ENCODE assay signal across 31 cellular contexts in genomic region chr12:15230751-15231150, GRCh38. TPM values are rescaled to one million over a fixed set of nuclear protein-coding genes. Genes with fewer than 3 reads are reported as not detected.
"Had no signal": no experiment of that assay in that cellular context is flagged by ENCODE, and none has a peak within 500 bp of the region (broad histone marks: within the 10 kb centered on the region; RNA-seq: fewer than 3 reads in every experiment).

No MANE protein-coding gene starts in this region.

- H3K4me1 Mint-ChIP-seq: activated CD4-positive, alpha-beta T cell treated with anti-CD3 and anti-CD28 coated beads for 36 hours; activated naive CD4-positive, alpha-beta T cell treated with anti-CD3 and anti-CD28 coated beads, Interleukin-2, amount 50 U/mL, for 24 hours; activated naive CD8-positive, alpha-beta T cell treated with anti-CD3 and anti-CD28 coated beads, Interleukin-2, amount 50 U/mL, for 24 hours; endodermal cell; memory B cell; naive thymus-derived CD4-positive, alpha-beta T cell; stimulated activated effector memory CD8-positive, alpha-beta T cell treated with anti-CD3 and anti-CD28 coated beads, Interleukin-12 subunit alpha, Interleukin-12 subunit beta, amount 100 ng/mL, for 72 hours; stimulated activated naive CD8-positive, alpha-beta T cell treated with anti-CD3 and anti-CD28 coated beads, Interleukin-15, amount 100 ng/mL, for 72 hours; T-cell had no signal

- H3K27me3 ChIP-seq: uterus had no signal

- DNase-seq: activated CD4-positive, alpha-beta T cell treated with anti-CD3 and anti-CD28 coated beads for 36 hours; activated CD4-positive, CD25-positive, alpha-beta regulatory T cell; activated CD8-positive, alpha-beta memory T cell treated with anti-CD3 and anti-CD28 coated beads, Interleukin-2, amount 10 ng/mL, durations not matched to agents 7 days and 5 days; activated CD8-positive, alpha-beta T cell treated with anti-CD3 and anti-CD28 coated beads, Interleukin-2, amount 10 ng/mL, durations not matched to agents 7 days and 5 days; activated naive CD8-positive, alpha-beta T cell treated with anti-CD3 and anti-CD28 coated beads, Interleukin-2, amount 50 U/mL, for 24 hours; activated T-cell treated with anti-CD3 and anti-CD28 coated beads, Interleukin-2, amount 50 U/mL, for 48 hours; aorta; endodermal cell; hippocampal formation; kidney; left colon; midbrain; naive thymus-derived CD4-positive, alpha-beta T cell; right lobe of liver; small intestine; stimulated activated CD4-positive, alpha-beta T cell treated with anti-CD3 and anti-CD28 coated beads, Interleukin-4, amount 100 ng/mL, for 24 hours; stimulated activated naive CD8-positive, alpha-beta T cell treated with anti-CD3 and anti-CD28 coated beads, Interleukin-15, amount 100 ng/mL, for 72 hours; substantia nigra; T-cell; uterus had no signal

- H3K9me3 Mint-ChIP-seq: activated naive CD4-positive, alpha-beta T cell treated with anti-CD3 and anti-CD28 coated beads, Interleukin-2, amount 50 U/mL, for 24 hours; activated naive CD8-positive, alpha-beta T cell treated with anti-CD3 and anti-CD28 coated beads, Interleukin-2, amount 50 U/mL, for 24 hours; activated T-helper 2 cell treated with anti-CD3 and anti-CD28 coated beads, Interferon-gamma antibody, Interleukin-2, Interleukin-4, amounts not matched to agents 10 μg/mL and 5 μg/mL and 100 μg/mL, durations not matched to agents 14 hours and 24 hours and 36 hours; dendritic cell treated with granulocyte-macrophage colony-stimulating factor and Interleukin-4, amounts not matched to agents 40 ng/mL and 50 ng/mL, for 4 days; stimulated activated effector memory CD8-positive, alpha-beta T cell treated with anti-CD3 and anti-CD28 coated beads, Interleukin-12 subunit alpha, Interleukin-12 subunit beta, amount 100 ng/mL, for 72 hours; stimulated activated naive CD8-positive, alpha-beta T cell treated with anti-CD3 and anti-CD28 coated beads, Interleukin-15, amount 100 ng/mL, for 72 hours; T-cell; T-helper 2 cell treated with Interferon-gamma antibody and Interleukin-4, amounts not matched to agents 5 μg/mL and 100 μg/mL, for 36 hours; type B pancreatic cell had no signal

- H3K27ac Mint-ChIP-seq: activated CD4-positive, alpha-beta T cell treated with anti-CD3 and anti-CD28 coated beads for 36 hours; activated CD8-positive, alpha-beta memory T cell treated with anti-CD3 and anti-CD28 coated beads, Interleukin-2, amount 10 ng/mL, durations not matched to agents 7 days and 5 days; activated CD8-positive, alpha-beta T cell treated with anti-CD3 and anti-CD28 coated beads, Interleukin-2, amount 10 ng/mL, durations not matched to agents 7 days and 5 days; activated naive CD4-positive, alpha-beta T cell treated with anti-CD3 and anti-CD28 coated beads, Interleukin-2, amount 50 U/mL, for 24 hours; activated naive CD8-positive, alpha-beta T cell treated with anti-CD3 and anti-CD28 coated beads, Interleukin-2, amount 50 U/mL, for 24 hours; activated T-helper 2 cell treated with anti-CD3 and anti-CD28 coated beads, Interferon-gamma antibody, Interleukin-2, Interleukin-4, amounts not matched to agents 10 μg/mL and 5 μg/mL and 100 μg/mL, durations not matched to agents 14 hours and 24 hours and 36 hours; dendritic cell treated with granulocyte-macrophage colony-stimulating factor and Interleukin-4, amounts not matched to agents 40 ng/mL and 50 ng/mL, for 4 days; endodermal cell; memory B cell; naive thymus-derived CD4-positive, alpha-beta T cell; progenitor cell of endocrine pancreas; stimulated activated effector memory CD8-positive, alpha-beta T cell treated with anti-CD3 and anti-CD28 coated beads, Interleukin-12 subunit alpha, Interleukin-12 subunit beta, amount 100 ng/mL, for 72 hours; stimulated activated naive CD8-positive, alpha-beta T cell treated with anti-CD3 and anti-CD28 coated beads, Interleukin-15, amount 100 ng/mL, for 72 hours; T-cell; T-helper 2 cell treated with Interferon-gamma antibody and Interleukin-4, amounts not matched to agents 5 μg/mL and 100 μg/mL, for 36 hours; type B pancreatic cell had no signal

- H3K4me3 ChIP-seq: gastroesophageal sphincter, right lobe of liver, uterus had no signal

- H3K9me3 ChIP-seq: gastroesophageal sphincter, right lobe of liver, uterus had no signal

- H3K36me3 ChIP-seq: gastroesophageal sphincter, right lobe of liver, uterus had no signal

- H3K4me3 Mint-ChIP-seq: activated CD4-positive, alpha-beta T cell treated with anti-CD3 and anti-CD28 coated beads for 36 hours; activated CD8-positive, alpha-beta memory T cell treated with anti-CD3 and anti-CD28 coated beads, Interleukin-2, amount 10 ng/mL, durations not matched to agents 7 days and 5 days; activated CD8-positive, alpha-beta T cell treated with anti-CD3 and anti-CD28 coated beads, Interleukin-2, amount 10 ng/mL, durations not matched to agents 7 days and 5 days; activated naive CD4-positive, alpha-beta T cell treated with anti-CD3 and anti-CD28 coated beads, Interleukin-2, amount 50 U/mL, for 24 hours; activated naive CD8-positive, alpha-beta T cell treated with anti-CD3 and anti-CD28 coated beads, Interleukin-2, amount 50 U/mL, for 24 hours; brain; dendritic cell treated with granulocyte-macrophage colony-stimulating factor and Interleukin-4, amounts not matched to agents 40 ng/mL and 50 ng/mL, for 4 days; endodermal cell; memory B cell; naive thymus-derived CD4-positive, alpha-beta T cell; stimulated activated effector memory CD8-positive, alpha-beta T cell treated with anti-CD3 and anti-CD28 coated beads, Interleukin-12 subunit alpha, Interleukin-12 subunit beta, amount 100 ng/mL, for 72 hours; stimulated activated naive CD8-positive, alpha-beta T cell treated with anti-CD3 and anti-CD28 coated beads, Interleukin-15, amount 100 ng/mL, for 72 hours; T-cell; T-helper 2 cell treated with Interferon-gamma antibody and Interleukin-4, amounts not matched to agents 5 μg/mL and 100 μg/mL, for 36 hours; type B pancreatic cell had no signal

- H3K4me1 ChIP-seq: gastroesophageal sphincter, right lobe of liver had no signal

- H3K27ac ChIP-seq: gastroesophageal sphincter, right lobe of liver, uterus had no signal

- H3K36me3 Mint-ChIP-seq: activated CD8-positive, alpha-beta memory T cell treated with anti-CD3 and anti-CD28 coated beads, Interleukin-2, amount 10 ng/mL, durations not matched to agents 7 days and 5 days; activated naive CD4-positive, alpha-beta T cell treated with anti-CD3 and anti-CD28 coated beads, Interleukin-2, amount 50 U/mL, for 24 hours; brain; memory B cell; naive thymus-derived CD4-positive, alpha-beta T cell; stimulated activated effector memory CD8-positive, alpha-beta T cell treated with anti-CD3 and anti-CD28 coated beads, Interleukin-12 subunit alpha, Interleukin-12 subunit beta, amount 100 ng/mL, for 72 hours; T-cell; type B pancreatic cell had no signal

RNA-seq across cellular contexts. Expression of gene RERG, which starts 9.5 kb away (rescaled TPM):
- total RNA-seq: activated CD4-positive, alpha-beta T cell treated with anti-CD3 and anti-CD28 coated beads for 36 hours; activated CD8-positive, alpha-beta memory T cell treated with anti-CD3 and anti-CD28 coated beads, Interleukin-2, amount 10 ng/mL, durations not matched to agents 7 days and 5 days; activated CD8-positive, alpha-beta T cell treated with anti-CD3 and anti-CD28 coated beads, Interleukin-2, amount 10 ng/mL, durations not matched to agents 7 days and 5 days; activated T-helper 2 cell treated with anti-CD3 and anti-CD28 coated beads, Interferon-gamma antibody, Interleukin-2, Interleukin-4, amounts not matched to agents 10 μg/mL and 5 μg/mL and 100 μg/mL, durations not matched to agents 14 hours and 24 hours and 36 hours; osteoblast had no signal
